8 cellular contexts compared by ENCODE assay signal in the genomic region with DNA sequence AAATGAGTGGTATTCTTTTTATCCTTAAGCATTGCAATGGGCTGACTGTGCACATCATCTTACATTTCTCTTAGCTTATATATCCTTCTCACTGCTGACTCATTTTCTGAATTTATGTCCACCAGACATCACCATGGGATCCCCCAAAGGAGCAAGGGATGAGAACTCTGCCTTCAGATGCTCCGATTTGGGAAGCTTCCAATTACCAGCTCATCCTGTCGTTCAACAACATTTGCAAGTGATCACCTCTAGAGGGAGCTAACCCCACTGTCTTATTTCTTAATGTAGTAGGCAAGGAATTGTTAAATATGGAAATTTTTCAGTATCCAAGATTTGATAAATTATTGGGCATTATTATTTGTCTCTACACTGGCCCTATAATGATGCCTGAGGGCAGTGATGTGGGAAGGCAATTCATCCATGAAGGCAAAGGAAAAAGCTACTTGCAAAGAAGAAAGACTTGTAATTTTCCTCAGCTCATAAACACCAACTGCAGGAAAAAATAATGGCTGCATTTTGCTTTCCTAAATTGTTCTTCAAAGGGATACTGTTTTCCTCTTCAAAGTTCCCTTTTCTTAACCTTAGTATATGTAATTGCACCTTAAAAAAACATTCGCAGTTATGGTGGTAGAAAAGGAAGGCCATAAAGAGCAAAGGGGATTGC.
A peak's percentile ranks its signal among the peaks of the same experiment; 100 is the strongest.
DNase-seq lines count a peak whose midpoint lies in the region; ATAC-seq, FAIRE-seq and TF ChIP-seq lines count a peak whose summit lies in the region.

No MANE protein-coding gene starts in this region.

- no peaks in the 10 kb centered on the region for H3K9me3 ChIP-seq in H1 (ENCODE audit: insufficient read depth in 2 of 2, low read depth in 1 of 2, low read length in 1 of 2)

- no peak overlapping the region for H3K9ac ChIP-seq in H1 (replicated peaks in 1 of 4; ENCODE audit: extremely low read depth in 1 of 4, low read depth in 3 of 4, low read length in 3 of 4)

- H3K4me2 ChIP-seq in H1 (ENCODE audit: insufficient read depth in 1 of 2, low read depth in 2 of 2, low read length in 2 of 2), result no peak overlapping the region

- H3K27ac ChIP-seq in H1 (ENCODE audit: low read depth, low read length), result no peak overlapping the region

- no peak overlapping the region for H2BK20ac ChIP-seq in H1 (ENCODE audit: low read length)

- no peak overlapping the region for H3K56ac ChIP-seq in H1 (replicated peaks; ENCODE audit: insufficient read length, low read depth, low read length)

- ATAC-seq in GM21526 (IDR thresholded peaks at IDR 0.05; ENCODE audit: low FRiP score, unreplicated experiment), result no peak

- peaks cover 0 to 1% (median 0%) of the 10 kb centered on the region in 4 experiments; a peak in 2 of 7 replicates for H3K27me3 ChIP-seq in H1 (replicated peaks in 1 of 4; ENCODE audit: control insufficient read depth in 3 of 4, extremely low read depth in 1 of 4, insufficient read depth in 3 of 4, low read length in 3 of 4)

- H3K4me3 ChIP-seq in AG04449 (ENCODE audit: low read depth, low read length), result no peak overlapping the region
- no peak overlapping the region for H3K4me3 ChIP-seq in H1 (ENCODE audit: extremely low read depth in 1 of 4, insufficient read depth in 2 of 4, low read depth in 3 of 4, low read length in 4 of 4)

- in situ Hi-C loops in GM13977 (cut with MboI; ENCODE audit: low pct_unique_long_range_greater_than_20kb, low sequenced_read_pairs, unreplicated experiment), result no loop called here

- H3K4me1 ChIP-seq in H1 (replicated peaks in 1 of 4; ENCODE audit: control insufficient read depth in 3 of 4, insufficient read depth in 4 of 4, low read length in 3 of 4), result no peaks in the 10 kb centered on the region

- H2AK5ac ChIP-seq in H1 (ENCODE audit: low read depth, low read length), result no peak overlapping the region

- DNase-seq in AG04449 (ENCODE audit: low read depth, low spot score) (no peak), GM13977 (ENCODE audit: low spot score) (peak; percentile 9), NCI-H526 (lab: John Stamatoyannopoulos, UW) (peak; percentile 14 to 54), H1 (ENCODE audit: low read depth in 1 of 2, low spot score in 2 of 2) (no peak), pons (ENCODE audit: low spot score) (peak; percentile 65), COLO668 (lab: John Stamatoyannopoulos, UW; ENCODE audit: unreplicated experiment) (no peak), GDM1 (lab: John Stamatoyannopoulos, UW) (no peak)

- H4K8ac ChIP-seq in H1 (ENCODE audit: extremely low read depth, insufficient read depth, low read length), result no peak overlapping the region

- H4K91ac ChIP-seq in H1 (replicated peaks; ENCODE audit: insufficient read length, low read length), result no peak overlapping the region

- WGBS in H1 (ENCODE audit: extremely low coverage in 1 of 2, insufficient coverage in 1 of 2, insufficient read length in 1 of 2, insufficient replicate concordance in 2 of 2, low coverage in 1 of 2, low lambda C conversion rate in 2 of 2, missing lambda C conversion rate in 1 of 2), 2 experiments, result 46% methylated on average over 3 of the region's 3 CpGs; no CpG with 5 or more reads in 1 of the 2 experiments

- H2AFZ ChIP-seq in H1 (ENCODE audit: low read length), result no peak overlapping the region

- no peak for TF ChIP-seq EP300 in H1 (IDR thresholded peaks at IDR 0.05; ENCODE audit: borderline replicate concordance in 1 of 2, low read depth in 2 of 2, low read length in 2 of 2)

- H3K18ac ChIP-seq in H1 (ENCODE audit: extremely low read depth, low read length), result no peak overlapping the region

- H2BK5ac ChIP-seq in H1 (ENCODE audit: low read depth, low read length), result no peak overlapping the region

- no peak overlapping the region for H3K4ac ChIP-seq in H1 (replicated peaks; ENCODE audit: insufficient read length, low read depth, low read length)

- no peaks in the 10 kb centered on the region for H3K23me2 ChIP-seq in H1 (ENCODE audit: low read depth, low read length)

- peak; percentile 53 to 56 for TF ChIP-seq RAD21 in H1 (IDR thresholded peaks at IDR 0.05 in 1 of 2, conservative IDR thresholded peaks at IDR 0.05 in 1 of 2; ENCODE audit: low read depth in 2 of 2, low read length in 2 of 2)

- no peaks in the 10 kb centered on the region for H3K36me3 ChIP-seq in H1 (ENCODE audit: control insufficient read depth in 2 of 4, insufficient read depth in 4 of 4, low read length in 3 of 4)

- TF ChIP-seq CTCF in AG04449 (IDR thresholded peaks at IDR 0.05; ENCODE audit: insufficient read depth, low read length, missing control alignments) (peak; percentile 37), GM13977 (IDR thresholded peaks at IDR 0.05; ENCODE audit: extremely low read depth, insufficient read depth, missing control alignments) (peak; percentile 70), H1 (IDR thresholded peaks at IDR 0.05; ENCODE audit: control extremely low read depth in 1 of 3, insufficient read depth in 1 of 3, low read depth in 1 of 3, low read length in 3 of 3) (peak in 2 of 3 experiments; percentile 52 to 69; a peak in 2 of 4 replicates)

- no peak overlapping the region for H2BK15ac ChIP-seq in H1 (ENCODE audit: low read length)

- no peaks in the 10 kb centered on the region for H4K20me1 ChIP-seq in H1 (replicated peaks in 1 of 2; ENCODE audit: control insufficient read depth in 1 of 2, insufficient read depth in 2 of 2, low read length in 2 of 2)

- H3K79me1 ChIP-seq in H1 (ENCODE audit: low read depth, low read length), result no peaks in the 10 kb centered on the region

- H4K5ac ChIP-seq in H1 (ENCODE audit: insufficient read length, low read depth, low read length), result no peak overlapping the region

- no peaks in the 10 kb centered on the region for H3K79me2 ChIP-seq in H1 (ENCODE audit: control insufficient read depth in 1 of 2, insufficient read depth in 2 of 2, low read length in 2 of 2)

- no peak for TF ChIP-seq POLR2A in H1 (IDR thresholded peaks at IDR 0.05; ENCODE audit: control extremely low read depth in 1 of 2, low read depth in 2 of 2, low read length in 2 of 2)

- H3K23ac ChIP-seq in H1 (ENCODE audit: insufficient read length), result no peak overlapping the region

- H3K14ac ChIP-seq in H1 (ENCODE audit: insufficient read length), result no peak overlapping the region

- no peak overlapping the region for H2BK12ac ChIP-seq in H1 (ENCODE audit: low read depth, low read length)

- no peak overlapping the region for H2BK120ac ChIP-seq in H1 (replicated peaks; ENCODE audit: low read depth, low read length)

- POLR2A ChIA-PET in AG04449 (lab: Yijun Ruan, JAX) (no interaction called here), H1 (lab: Charles Lee; ENCODE audit: partially characterized antibody) (no interaction called here)

- peak; percentile 72 for FAIRE-seq in H1 (lab: Jason Lieb, UNC)

- CTCF ChIA-PET in AG04449 (lab: Yijun Ruan, JAX) (interaction anchor here (0.8 to 13.8 kb wide), 26 partner anchors 8 to 786 kb away, joined by 3 to 171 read pairs (median 5); a partner anchor contains a TSS), H1 (lab: Charles Lee; ENCODE audit: partially characterized antibody) (interaction anchor here (0.5 to 10.9 kb wide), 78 partner anchors 8 to 798 kb away, joined by 3 to 201 read pairs (median 3); a partner anchor contains a TSS)

TF ChIP-seq in H1, 55 proteins besides CTCF, POLR2A, EP300 and RAD21 (continues in another document):
- TF ChIP-seq YY1 (IDR thresholded peaks at IDR 0.05; ENCODE audit: low read depth, low read length) (no peak), TBP (IDR thresholded peaks at IDR 0.05; ENCODE audit: low read depth, low read length) (no peak), CHD1 (IDR thresholded peaks at IDR 0.05; ENCODE audit: low read depth, low read length) (no peak), CEBPB (IDR thresholded peaks at IDR 0.05; ENCODE audit: low read depth, low read length) (no peak), SP4 (IDR thresholded peaks at IDR 0.05; ENCODE audit: low read length) (no peak), RNF2 (IDR thresholded peaks at IDR 0.05; ENCODE audit: borderline replicate concordance, low read depth, low read length, missing control alignments, poor library complexity, severe bottlenecking) (no peak), HDAC6 (IDR thresholded peaks at IDR 0.05; ENCODE audit: low read depth, low read length) (no peak), MAFK (IDR thresholded peaks at IDR 0.05; ENCODE audit: low read depth, low read length) (no peak), NRF1 (IDR thresholded peaks at IDR 0.05; ENCODE audit: low read depth, low read length) (no peak), TAF7 (optimal IDR thresholded peaks at IDR 0.05; ENCODE audit: borderline replicate concordance, low read depth, low read length) (no peak)
- TF ChIP-seq, protein P1, sequence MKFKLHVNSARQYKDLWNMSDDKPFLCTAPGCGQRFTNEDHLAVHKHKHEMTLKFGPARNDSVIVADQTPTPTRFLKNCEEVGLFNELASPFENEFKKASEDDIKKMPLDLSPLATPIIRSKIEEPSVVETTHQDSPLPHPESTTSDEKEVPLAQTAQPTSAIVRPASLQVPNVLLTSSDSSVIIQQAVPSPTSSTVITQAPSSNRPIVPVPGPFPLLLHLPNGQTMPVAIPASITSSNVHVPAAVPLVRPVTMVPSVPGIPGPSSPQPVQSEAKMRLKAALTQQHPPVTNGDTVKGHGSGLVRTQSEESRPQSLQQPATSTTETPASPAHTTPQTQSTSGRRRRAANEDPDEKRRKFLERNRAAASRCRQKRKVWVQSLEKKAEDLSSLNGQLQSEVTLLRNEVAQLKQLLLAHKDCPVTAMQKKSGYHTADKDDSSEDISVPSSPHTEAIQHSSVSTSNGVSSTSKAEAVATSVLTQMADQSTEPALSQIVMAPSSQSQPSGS (IDR thresholded peaks at IDR 0.05; ENCODE audit: low read length), result no peak

Comparison
In these comparisons a context has a peak if more than half of its experiments do, and no peak if none do; other contexts are left out.
1. DNase-seq: peak in GM13977 (single experiment), NCI-H526 (2 of 2) and pons (single experiment); none in AG04449 (single experiment), H1 (0 of 2), COLO668 (single experiment) and GDM1 (single experiment).
2. Peak in every context shown above with its lines, with median percentiles within 50 percentile points of each other: CTCF ChIP-seq.